8 cellular contexts compared by ENCODE assay signal in the genomic region with DNA sequence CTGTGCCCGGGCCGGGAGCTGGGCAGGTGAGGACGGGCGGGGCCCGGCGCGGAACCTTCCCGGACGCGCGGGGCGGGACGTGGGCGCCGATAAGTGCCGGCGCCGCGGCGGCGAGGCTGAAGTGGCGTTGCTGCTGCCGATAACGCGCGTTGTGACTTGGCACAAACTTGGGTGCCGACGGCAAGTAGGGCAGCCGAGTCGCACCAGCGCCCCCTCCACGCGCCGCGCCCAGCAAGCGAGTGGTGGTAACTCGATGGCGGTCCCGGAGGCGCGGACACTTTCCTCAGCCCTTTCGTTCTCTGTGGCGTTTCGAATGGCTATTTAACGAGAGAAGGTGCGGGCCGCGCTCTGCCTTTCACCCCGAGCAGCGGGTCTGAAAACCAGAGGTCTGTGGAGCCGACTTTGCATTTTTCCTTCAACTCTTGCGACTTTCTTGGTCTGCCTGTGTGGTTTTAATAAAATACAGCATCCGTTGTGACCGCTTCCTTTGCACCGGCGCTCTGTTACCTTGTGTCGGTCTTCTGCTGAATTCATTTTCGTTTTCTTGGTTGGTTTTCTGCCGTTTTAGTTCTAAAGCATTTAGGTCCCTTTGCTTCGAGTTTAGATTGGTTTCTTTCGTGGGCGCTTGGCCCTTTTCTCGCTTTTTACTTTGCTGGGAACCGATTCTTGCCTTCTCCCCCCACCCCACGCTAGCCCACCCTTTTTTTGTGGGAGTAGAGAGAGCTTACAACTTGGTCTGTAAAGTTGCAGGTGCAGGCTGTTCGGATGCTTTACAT. TPM values are rescaled to one million over a fixed set of nuclear protein-coding genes. Genes with fewer than 3 reads are reported as not detected.
A peak's percentile ranks its signal among the peaks of the same experiment; 100 is the strongest.
DNase-seq lines count a peak whose midpoint lies in the region; ATAC-seq, FAIRE-seq and TF ChIP-seq lines count a peak whose summit lies in the region.

No MANE protein-coding gene starts in this region.

- DNase-seq in A549 (ENCODE audit: low read depth in 1 of 2, low spot score in 1 of 2) (peak in 1 of 2 experiments; percentile 75), NCI-H526 (lab: John Stamatoyannopoulos, UW) (peak; percentile 45 to 77), epithelial cell of esophagus (ENCODE audit: low read depth) (peak; percentile 56), mucosa of gallbladder (ENCODE audit: low spot score) (peak; percentile 62)
- peak; percentile 82 for DNase-seq in activated CD8-positive, alpha-beta memory T cell treated with anti-CD3 and anti-CD28 coated beads, Interleukin-2, amount 10 ng/mL, durations not matched to agents 7 days and 5 days
- DNase-seq in stimulated activated CD8-positive, alpha-beta memory T cell treated with anti-CD3 and anti-CD28 coated beads, Interleukin-4, amount 100 ng/mL, for 24 hours (ENCODE audit: low read depth) = peak; percentile 41

- no peaks in the 10 kb centered on the region for H3K9me3 ChIP-seq in A549

- CTCF ChIA-PET in A549 (lab: Yijun Ruan, JAX) = interaction anchor here (0.5 to 9.6 kb wide), 65 partner anchors 7 to 651 kb away, joined by 3 to 261 read pairs (median 6); a partner anchor contains a TSS
- CTCF ChIA-PET in activated CD8-positive, alpha-beta memory T cell treated with anti-CD3 and anti-CD28 coated beads, Interleukin-2, amount 10 ng/mL, durations not matched to agents 7 days and 5 days (lab: Charles Lee) = interaction anchor here (0.6 to 8.9 kb wide), 61 partner anchors 7 to 652 kb away, joined by 3 to 332 read pairs (median 7); a partner anchor contains a TSS

- H3K27me3 Mint-ChIP-seq in activated CD8-positive, alpha-beta memory T cell treated with anti-CD3 and anti-CD28 coated beads, Interleukin-2, amount 10 ng/mL, durations not matched to agents 7 days and 5 days = peaks cover 18% of the 10 kb centered on the region

- FAIRE-seq in A549 (lab: Jason Lieb, UNC) = no peak

- no peak; a peak in 1 of 5 replicates for TF ChIP-seq RAD21 in A549 (conservative IDR thresholded peaks at IDR 0.05 in 1 of 2, IDR thresholded peaks at IDR 0.05 in 1 of 2)

- H3K9me3 Mint-ChIP-seq in activated CD8-positive, alpha-beta memory T cell treated with anti-CD3 and anti-CD28 coated beads, Interleukin-2, amount 10 ng/mL, durations not matched to agents 7 days and 5 days (ENCODE audit: low read depth) = no peaks in the 10 kb centered on the region

- peaks cover 25% of the 10 kb centered on the region for H3K4me1 Mint-ChIP-seq in activated CD8-positive, alpha-beta memory T cell treated with anti-CD3 and anti-CD28 coated beads, Interleukin-2, amount 10 ng/mL, durations not matched to agents 7 days and 5 days

- peaks cover 41% of the 10 kb centered on the region for H3K4me1 ChIP-seq in A549

- H3K36me3 Mint-ChIP-seq in activated CD8-positive, alpha-beta memory T cell treated with anti-CD3 and anti-CD28 coated beads, Interleukin-2, amount 10 ng/mL, durations not matched to agents 7 days and 5 days = peaks cover 32% of the 10 kb centered on the region

- H3K27ac Mint-ChIP-seq in activated CD8-positive, alpha-beta memory T cell treated with anti-CD3 and anti-CD28 coated beads, Interleukin-2, amount 10 ng/mL, durations not matched to agents 7 days and 5 days = peak overlapping the region; percentile 97

- peak overlapping the region; percentile 98 for H3K4me3 Mint-ChIP-seq in activated CD8-positive, alpha-beta memory T cell treated with anti-CD3 and anti-CD28 coated beads, Interleukin-2, amount 10 ng/mL, durations not matched to agents 7 days and 5 days

- TF ChIP-seq CTCF in A549 (IDR thresholded peaks at IDR 0.05) (no peak), epithelial cell of esophagus (IDR thresholded peaks at IDR 0.05; ENCODE audit: insufficient read depth, low read depth, low read length, missing control alignments) (peak; percentile 5)

- TF ChIP-seq EP300 in A549 (IDR thresholded peaks at IDR 0.05) = no peak

- POLR2A ChIA-PET in A549 (lab: Yijun Ruan, JAX) = interaction anchor here (0.6 to 2.8 kb wide), 14 partner anchors 9 to 255 kb away, joined by 3 to 120 read pairs (median 6); a partner anchor contains a TSS

- TF ChIP-seq POLR2A in A549 (IDR thresholded peaks at IDR 0.05; ENCODE audit: low read length) = no peak

- ATAC-seq in A549 (peak; percentile 61 to 68), GM18508 (IDR thresholded peaks at IDR 0.05; ENCODE audit: insufficient read depth, unreplicated experiment) (peak; percentile 13), HG03045 (IDR thresholded peaks at IDR 0.05; ENCODE audit: unreplicated experiment) (peak; percentile 19)
- ATAC-seq in activated CD8-positive, alpha-beta memory T cell treated with anti-CD3 and anti-CD28 coated beads, Interleukin-2, amount 10 ng/mL, durations not matched to agents 7 days and 5 days = peak; percentile 30

- H3K4me2 ChIP-seq in A549 = peak overlapping the region; percentile 90

- H3K4me3 ChIP-seq in A549 (peak overlapping the region; percentile 88), epithelial cell of esophagus (ENCODE audit: low read length) (peak overlapping the region; percentile 90)

- under 1% methylated on average over 44 of the region's 66 CpGs for WGBS in A549 (ENCODE audit: missing lambda C conversion rate)

- H3K27ac ChIP-seq in A549 = peak overlapping the region; percentile 87 to 94

TF ChIP-seq in A549, 52 proteins besides CTCF, POLR2A, EP300 and RAD21:
- TF ChIP-seq FOSL2 (IDR thresholded peaks at IDR 0.05) = no peak
- no peak for TF ChIP-seq FOSL2 (CRISPR knock-in tag; IDR thresholded peaks at IDR 0.05)
- TF ChIP-seq ZNF302 (CRISPR knock-in tag; IDR thresholded peaks at IDR 0.05) = no peak
- TF ChIP-seq CBX8 (IDR thresholded peaks at IDR 0.05) = no peak
- TF ChIP-seq, protein P1, sequence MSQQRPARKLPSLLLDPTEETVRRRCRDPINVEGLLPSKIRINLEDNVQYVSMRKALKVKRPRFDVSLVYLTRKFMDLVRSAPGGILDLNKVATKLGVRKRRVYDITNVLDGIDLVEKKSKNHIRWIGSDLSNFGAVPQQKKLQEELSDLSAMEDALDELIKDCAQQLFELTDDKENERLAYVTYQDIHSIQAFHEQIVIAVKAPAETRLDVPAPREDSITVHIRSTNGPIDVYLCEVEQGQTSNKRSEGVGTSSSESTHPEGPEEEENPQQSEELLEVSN (IDR thresholded peaks at IDR 0.05; ENCODE audit: borderline replicate concordance, low read depth) = peak; percentile 34; the same call in 1 of the 2 replicates
- TF ChIP-seq SMC3 (IDR thresholded peaks at IDR 0.05) = no peak
- no peak for TF ChIP-seq MAZ (IDR thresholded peaks at IDR 0.05; ENCODE audit: borderline replicate concordance, low read depth, low read length)
- TF ChIP-seq NFE2L2 (conservative IDR thresholded peaks at IDR 0.05; ENCODE audit: low read length) = no peak
- TF ChIP-seq HOXB5 (CRISPR knock-in tag; IDR thresholded peaks at IDR 0.05) = no peak
- TF ChIP-seq, protein P2, sequence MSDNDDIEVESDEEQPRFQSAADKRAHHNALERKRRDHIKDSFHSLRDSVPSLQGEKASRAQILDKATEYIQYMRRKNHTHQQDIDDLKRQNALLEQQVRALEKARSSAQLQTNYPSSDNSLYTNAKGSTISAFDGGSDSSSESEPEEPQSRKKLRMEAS (IDR thresholded peaks at IDR 0.05) = peak; percentile 77
- no peak for TF ChIP-seq KDM5A (IDR thresholded peaks at IDR 0.05)
- TF ChIP-seq MYC (IDR thresholded peaks at IDR 0.05; ENCODE audit: borderline replicate concordance, low read length) = no peak
- no peak for TF ChIP-seq ZFP36 (IDR thresholded peaks at IDR 0.05; ENCODE audit: borderline replicate concordance, partially characterized antibody)
- TF ChIP-seq, protein P3, sequence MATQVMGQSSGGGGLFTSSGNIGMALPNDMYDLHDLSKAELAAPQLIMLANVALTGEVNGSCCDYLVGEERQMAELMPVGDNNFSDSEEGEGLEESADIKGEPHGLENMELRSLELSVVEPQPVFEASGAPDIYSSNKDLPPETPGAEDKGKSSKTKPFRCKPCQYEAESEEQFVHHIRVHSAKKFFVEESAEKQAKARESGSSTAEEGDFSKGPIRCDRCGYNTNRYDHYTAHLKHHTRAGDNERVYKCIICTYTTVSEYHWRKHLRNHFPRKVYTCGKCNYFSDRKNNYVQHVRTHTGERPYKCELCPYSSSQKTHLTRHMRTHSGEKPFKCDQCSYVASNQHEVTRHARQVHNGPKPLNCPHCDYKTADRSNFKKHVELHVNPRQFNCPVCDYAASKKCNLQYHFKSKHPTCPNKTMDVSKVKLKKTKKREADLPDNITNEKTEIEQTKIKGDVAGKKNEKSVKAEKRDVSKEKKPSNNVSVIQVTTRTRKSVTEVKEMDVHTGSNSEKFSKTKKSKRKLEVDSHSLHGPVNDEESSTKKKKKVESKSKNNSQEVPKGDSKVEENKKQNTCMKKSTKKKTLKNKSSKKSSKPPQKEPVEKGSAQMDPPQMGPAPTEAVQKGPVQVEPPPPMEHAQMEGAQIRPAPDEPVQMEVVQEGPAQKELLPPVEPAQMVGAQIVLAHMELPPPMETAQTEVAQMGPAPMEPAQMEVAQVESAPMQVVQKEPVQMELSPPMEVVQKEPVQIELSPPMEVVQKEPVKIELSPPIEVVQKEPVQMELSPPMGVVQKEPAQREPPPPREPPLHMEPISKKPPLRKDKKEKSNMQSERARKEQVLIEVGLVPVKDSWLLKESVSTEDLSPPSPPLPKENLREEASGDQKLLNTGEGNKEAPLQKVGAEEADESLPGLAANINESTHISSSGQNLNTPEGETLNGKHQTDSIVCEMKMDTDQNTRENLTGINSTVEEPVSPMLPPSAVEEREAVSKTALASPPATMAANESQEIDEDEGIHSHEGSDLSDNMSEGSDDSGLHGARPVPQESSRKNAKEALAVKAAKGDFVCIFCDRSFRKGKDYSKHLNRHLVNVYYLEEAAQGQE (IDR thresholded peaks at IDR 0.05) = no peak
- TF ChIP-seq POLR2AphosphoS2 (conservative IDR thresholded peaks at IDR 0.05; ENCODE audit: low read length) = no peak
- TF ChIP-seq GATA3 (IDR thresholded peaks at IDR 0.05; ENCODE audit: borderline replicate concordance) = no peak; the same call in 1 of the 2 replicates
- TF ChIP-seq PHF8 (IDR thresholded peaks at IDR 0.05; ENCODE audit: borderline replicate concordance, low read depth) = peak; percentile 29; the same call in 1 of the 2 replicates
- no peak for TF ChIP-seq FOXS1 (CRISPR knock-in tag; IDR thresholded peaks at IDR 0.05)

RNA-seq across cellular contexts. Expression of a gene that starts 0.7 kb away (rescaled TPM):
- 20.2 and 27.3 TPM in 2 replicates for polyA plus RNA-seq in A549 (2011; rRNA removed)
- polyA plus RNA-seq in A549 (2012; cell fraction: cytosol; rRNA removed) = 7.2 and 8.7 TPM in 2 replicates
- polyA plus RNA-seq in A549 (2012; cell fraction: nucleus; rRNA removed) = 5.0 and 5.3 TPM in 2 replicates
- 40.4 to 47.5 TPM (median 45.6 TPM) in 3 replicates for polyA plus RNA-seq in A549 (2017; fragmentation: RNase III; extraction: RNeasy Plus Mini Kit Qiagen cat#74134 plus additional on column Dnase treatment)
- polyA minus RNA-seq in A549 (2011; rRNA and poly(A)+ RNA removed) = 4.4 and 5.1 TPM in 2 replicates
- 10 to 100 TPM; 84.9 to 86.1 TPM for total RNA-seq in activated CD8-positive, alpha-beta memory T cell treated with anti-CD3 and anti-CD28 coated beads, Interleukin-2, amount 10 ng/mL, durations not matched to agents 7 days and 5 days
- total RNA-seq in mucosa of gallbladder = 16.1 TPM

Comparison
In these comparisons a context has a peak if more than half of its experiments do, and no peak if none do; other contexts are left out.
1. ATAC-seq: peak in every context shown above with its lines; median percentile 64 in A549; 30 in activated CD8-positive, alpha-beta memory T cell treated with anti-CD3 and anti-CD28 coated beads, Interleukin-2, amount 10 ng/mL, durations not matched to agents 7 days and 5 days; 19 in HG03045; 13 in GM18508.